In genomic region chr4:80302616-80303223, GRCh38 we compare ENCODE assay signal across 30 cellular contexts. TPM values are rescaled to one million over a fixed set of nuclear protein-coding genes. Genes with fewer than 3 reads are reported as not detected.
"Had no signal": no experiment of that assay in that cellular context is flagged by ENCODE, and none has a peak within 500 bp of the region (broad histone marks: within the 10 kb centered on the region; RNA-seq: fewer than 3 reads in every experiment).

No MANE protein-coding gene starts in this region.

- H3K4me1 Mint-ChIP-seq: stimulated activated effector memory CD8-positive, alpha-beta T cell treated with anti-CD3 and anti-CD28 coated beads, Interleukin-12 subunit alpha, Interleukin-12 subunit beta, amount 100 ng/mL, for 72 hours; stimulated activated memory B cell treated with anti-CD40 and anti-IgM and Interleukin-4, amounts not matched to agents 10 μg/mL and 1 μg/mL and 100 μg/mL, for 72 hours; stimulated activated naive B cell treated with anti-CD40 and anti-IgM and Interleukin-4, amounts not matched to agents 10 μg/mL and 1 μg/mL and 100 μg/mL, for 72 hours; stimulated activated naive CD8-positive, alpha-beta T cell treated with anti-CD3 and anti-CD28 coated beads, Interleukin-15, amount 100 ng/mL, for 72 hours had no signal

- H3K9me3 ChIP-seq: suprapubic skin, testis, thoracic aorta, thyroid gland, tibial artery, tibial nerve, transverse colon, upper lobe of left lung, upper lobe of right lung, uterus, vagina had no signal

- H3K4me1 ChIP-seq: testis, thyroid gland, tibial artery, tibial nerve, transverse colon, upper lobe of left lung, upper lobe of right lung, uterus, vagina had no signal

- H3K4me3 ChIP-seq: stomach, suprapubic skin, thoracic aorta, thyroid gland, tibial artery, tibial nerve, transverse colon, upper lobe of left lung, upper lobe of right lung, uterus, vagina had no signal

- H3K36me3 Mint-ChIP-seq: stimulated activated effector memory CD8-positive, alpha-beta T cell treated with anti-CD3 and anti-CD28 coated beads, Interleukin-12 subunit alpha, Interleukin-12 subunit beta, amount 100 ng/mL, for 72 hours; stimulated activated memory B cell treated with anti-CD40 and anti-IgM and Interleukin-4, amounts not matched to agents 10 μg/mL and 1 μg/mL and 100 μg/mL, for 72 hours; stimulated activated naive B cell treated with anti-CD40 and anti-IgM and Interleukin-4, amounts not matched to agents 10 μg/mL and 1 μg/mL and 100 μg/mL, for 72 hours; type B pancreatic cell had no signal

- H3K36me3 ChIP-seq: stomach, suprapubic skin, thoracic aorta, thyroid gland, tibial artery, tibial nerve, transverse colon, upper lobe of left lung, upper lobe of right lung, uterus, vagina had no signal

- DNase-seq: stimulated activated CD4-positive, alpha-beta T cell treated with anti-CD3 and anti-CD28 coated beads, Interleukin-2, amount 100 ng/mL, for 48 hours; stimulated activated CD4-positive, alpha-beta T cell treated with anti-CD3 and anti-CD28 coated beads, Interleukin-4, amount 100 ng/mL, for 1 hour; stimulated activated CD4-positive, alpha-beta T cell treated with anti-CD3 and anti-CD28 coated beads, Interleukin-4, amount 100 ng/mL, for 24 hours; stimulated activated CD4-positive, alpha-beta T cell treated with anti-CD3 and anti-CD28 coated beads, Interleukin-4, amount 100 ng/mL, for 4 hours; stimulated activated CD8-positive, alpha-beta memory T cell treated with anti-CD3 and anti-CD28 coated beads, Interleukin-4, amount 100 ng/mL, for 48 hours; stimulated activated naive B cell treated with anti-CD40 and anti-IgM and Interleukin-4, amounts not matched to agents 10 μg/mL and 1 μg/mL and 100 μg/mL, for 72 hours; stimulated activated naive CD4-positive, alpha-beta T cell; stimulated activated naive CD4-positive, alpha-beta T cell treated with Interleukin-2 at 50 U/mL for 16 hours; stimulated activated naive CD8-positive, alpha-beta T cell treated with anti-CD3 and anti-CD28 coated beads, Interleukin-15, amount 100 ng/mL, for 72 hours; stimulated activated naive CD8-positive, alpha-beta T cell treated with anti-CD3 and anti-CD28 coated beads, Interleukin-15, Interleukin-2, amounts not matched to agents 100 U/mL and 50 U/mL, for 24 hours; stomach; substantia nigra; thyroid gland; tibial artery; transverse colon; upper lobe of right lung; uterus had no signal

- H3K27ac ChIP-seq: stomach, suprapubic skin, testis, thoracic aorta, thyroid gland, tibial artery, tibial nerve, transverse colon, upper lobe of left lung, upper lobe of right lung, uterus, vagina had no signal

- H3K9me3 Mint-ChIP-seq: stimulated activated effector memory CD8-positive, alpha-beta T cell treated with anti-CD3 and anti-CD28 coated beads, Interleukin-12 subunit alpha, Interleukin-12 subunit beta, amount 100 ng/mL, for 72 hours; stimulated activated naive B cell treated with anti-CD40 and anti-IgM and Interleukin-4, amounts not matched to agents 10 μg/mL and 1 μg/mL and 100 μg/mL, for 72 hours; stimulated activated naive CD8-positive, alpha-beta T cell treated with anti-CD3 and anti-CD28 coated beads, Interleukin-15, amount 100 ng/mL, for 72 hours; stimulated activated naive CD8-positive, alpha-beta T cell treated with anti-CD3 and anti-CD28 coated beads, Interleukin-15, Interleukin-2, amounts not matched to agents 100 ng/mL and 50 ng/mL, for 24 hours; type B pancreatic cell had no signal

- H3K27ac Mint-ChIP-seq: stimulated activated effector memory CD8-positive, alpha-beta T cell treated with anti-CD3 and anti-CD28 coated beads, Interleukin-12 subunit alpha, Interleukin-12 subunit beta, amount 100 ng/mL, for 72 hours; stimulated activated memory B cell treated with anti-CD40 and anti-IgM and Interleukin-4, amounts not matched to agents 10 μg/mL and 1 μg/mL and 100 μg/mL, for 72 hours; stimulated activated naive B cell treated with anti-CD40 and anti-IgM and Interleukin-4, amounts not matched to agents 10 μg/mL and 1 μg/mL and 100 μg/mL, for 72 hours; stimulated activated naive CD8-positive, alpha-beta T cell treated with anti-CD3 and anti-CD28 coated beads, Interleukin-15, amount 100 ng/mL, for 72 hours; stimulated activated naive CD8-positive, alpha-beta T cell treated with anti-CD3 and anti-CD28 coated beads, Interleukin-15, Interleukin-2, amounts not matched to agents 100 ng/mL and 50 ng/mL, for 24 hours; type B pancreatic cell had no signal

- H3K27me3 ChIP-seq: stomach, testis, tibial nerve, upper lobe of left lung, upper lobe of right lung, uterus, vagina had no signal

- H3K4me3 Mint-ChIP-seq: stimulated activated effector memory CD8-positive, alpha-beta T cell treated with anti-CD3 and anti-CD28 coated beads, Interleukin-12 subunit alpha, Interleukin-12 subunit beta, amount 100 ng/mL, for 72 hours; stimulated activated memory B cell treated with anti-CD40 and anti-IgM and Interleukin-4, amounts not matched to agents 10 μg/mL and 1 μg/mL and 100 μg/mL, for 72 hours; stimulated activated naive B cell treated with anti-CD40 and anti-IgM and Interleukin-4, amounts not matched to agents 10 μg/mL and 1 μg/mL and 100 μg/mL, for 72 hours; stimulated activated naive CD8-positive, alpha-beta T cell treated with anti-CD3 and anti-CD28 coated beads, Interleukin-15, amount 100 ng/mL, for 72 hours; stimulated activated naive CD8-positive, alpha-beta T cell treated with anti-CD3 and anti-CD28 coated beads, Interleukin-15, Interleukin-2, amounts not matched to agents 100 ng/mL and 50 ng/mL, for 24 hours; type B pancreatic cell had no signal

RNA-seq across cellular contexts. Expression of gene CFAP299, which starts 32.8 kb away (rescaled TPM):
- total RNA-seq: subcutaneous adipose tissue, suprapubic skin, thoracic aorta, transverse colon, upper lobe of right lung, ureter, urinary bladder, vagina had no signal
- polyA plus RNA-seq: stomach, urinary bladder had no signal

RNA-seq across cellular contexts. Expression of gene FGF5, which starts 36.3 kb away (rescaled TPM):
- total RNA-seq: subcutaneous adipose tissue, testis, thoracic aorta, thyroid gland, upper lobe of left lung, upper lobe of right lung, ureter, vagina had no signal
- polyA plus RNA-seq: stomach, urinary bladder had no signal
